In the genomic region with DNA sequence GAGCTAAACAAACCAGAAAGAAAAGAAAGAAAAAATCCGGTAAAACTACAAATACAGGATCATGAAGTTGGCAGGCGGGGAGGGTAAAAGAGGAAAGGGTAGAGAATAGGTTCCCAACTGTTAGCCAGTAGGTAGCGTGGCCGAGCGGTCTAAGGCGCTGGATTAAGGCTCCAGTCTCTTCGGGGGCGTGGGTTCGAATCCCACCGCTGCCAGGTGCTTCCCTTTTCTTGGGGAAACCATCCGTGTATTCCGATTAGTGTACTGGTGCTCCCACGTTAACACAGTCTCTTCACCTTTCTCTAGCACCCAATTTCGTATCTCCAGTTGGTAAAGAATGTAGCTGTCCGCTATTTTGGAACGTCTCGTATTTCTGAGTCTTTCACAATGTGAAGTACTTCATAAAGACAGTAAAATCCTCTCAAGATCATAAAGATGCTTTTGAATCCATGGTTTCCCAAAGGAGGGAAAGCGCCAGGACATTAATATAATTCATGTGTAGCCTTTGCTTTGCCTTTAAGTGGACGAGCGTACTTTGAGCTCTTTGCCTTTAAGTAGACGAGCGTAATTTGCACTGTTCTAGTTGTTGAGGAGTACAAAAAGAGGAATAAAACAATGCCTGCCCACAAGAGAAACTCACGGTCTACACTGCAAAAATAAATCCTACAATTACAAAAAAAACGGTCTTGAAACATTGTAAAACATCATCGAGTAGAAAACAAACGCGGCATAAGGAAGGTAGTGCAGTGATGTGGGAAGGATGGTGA, we compare ENCODE assay signal across 1 cellular context.
TF ChIP-seq lines count a peak whose summit lies in the region.

No MANE protein-coding gene starts in this region.

TF ChIP-seq in HEK293, 187 proteins besides CTCF, POLR2A, EP300 and RAD21 (continued from another document and continues in another):
- TF ChIP-seq, protein P1, sequence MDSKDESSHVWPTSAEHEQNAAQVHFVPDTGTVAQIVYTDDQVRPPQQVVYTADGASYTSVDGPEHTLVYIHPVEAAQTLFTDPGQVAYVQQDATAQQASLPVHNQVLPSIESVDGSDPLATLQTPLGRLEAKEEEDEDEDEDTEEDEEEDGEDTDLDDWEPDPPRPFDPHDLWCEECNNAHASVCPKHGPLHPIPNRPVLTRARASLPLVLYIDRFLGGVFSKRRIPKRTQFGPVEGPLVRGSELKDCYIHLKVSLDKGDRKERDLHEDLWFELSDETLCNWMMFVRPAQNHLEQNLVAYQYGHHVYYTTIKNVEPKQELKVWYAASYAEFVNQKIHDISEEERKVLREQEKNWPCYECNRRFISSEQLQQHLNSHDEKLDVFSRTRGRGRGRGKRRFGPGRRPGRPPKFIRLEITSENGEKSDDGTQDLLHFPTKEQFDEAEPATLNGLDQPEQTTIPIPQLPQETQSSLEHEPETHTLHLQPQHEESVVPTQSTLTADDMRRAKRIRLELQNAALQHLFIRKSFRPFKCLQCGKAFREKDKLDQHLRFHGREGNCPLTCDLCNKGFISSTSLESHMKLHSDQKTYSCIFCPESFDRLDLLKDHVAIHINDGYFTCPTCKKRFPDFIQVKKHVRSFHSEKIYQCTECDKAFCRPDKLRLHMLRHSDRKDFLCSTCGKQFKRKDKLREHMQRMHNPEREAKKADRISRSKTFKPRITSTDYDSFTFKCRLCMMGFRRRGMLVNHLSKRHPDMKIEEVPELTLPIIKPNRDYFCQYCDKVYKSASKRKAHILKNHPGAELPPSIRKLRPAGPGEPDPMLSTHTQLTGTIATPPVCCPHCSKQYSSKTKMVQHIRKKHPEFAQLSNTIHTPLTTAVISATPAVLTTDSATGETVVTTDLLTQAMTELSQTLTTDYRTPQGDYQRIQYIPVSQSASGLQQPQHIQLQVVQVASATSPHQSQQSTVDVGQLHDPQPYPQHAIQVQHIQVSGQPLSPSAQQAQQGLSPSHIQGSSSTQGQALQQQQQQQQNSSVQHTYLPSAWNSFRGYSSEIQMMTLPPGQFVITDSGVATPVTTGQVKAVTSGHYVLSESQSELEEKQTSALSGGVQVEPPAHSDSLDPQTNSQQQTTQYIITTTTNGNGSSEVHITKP (tag by site-specific recombination; IDR thresholded peaks at IDR 0.05): peak; percentile 70
- 0 out of 2 replicates have a peak, but pooled peaks have one; percentile 32 for TF ChIP-seq ZBTB7A (tag by site-specific recombination; IDR thresholded peaks at IDR 0.05; ENCODE audit: low read depth)
- TF ChIP-seq RBAK (tag by site-specific recombination; IDR thresholded peaks at IDR 0.05): no peak
- TF ChIP-seq ZNF521 (tag by site-specific recombination; IDR thresholded peaks at IDR 0.05): no peak
- TF ChIP-seq ZFP3 (tag by site-specific recombination; IDR thresholded peaks at IDR 0.05; ENCODE audit: low read depth): no peak
- TF ChIP-seq ZNF768 (tag by site-specific recombination; IDR thresholded peaks at IDR 0.05): no peak
- no peak for TF ChIP-seq OSR2 (tag by site-specific recombination; IDR thresholded peaks at IDR 0.05)
- peak; percentile 24; the same call in 1 of the 2 replicates for TF ChIP-seq ZNF654 (tag by site-specific recombination; IDR thresholded peaks at IDR 0.05; ENCODE audit: low read depth)
- TF ChIP-seq ZNF830 (tag by site-specific recombination; IDR thresholded peaks at IDR 0.05; ENCODE audit: low read depth): no peak
- TF ChIP-seq ZNF138 (tag by site-specific recombination; IDR thresholded peaks at IDR 0.05; ENCODE audit: borderline replicate concordance): no peak
- TF ChIP-seq, protein P2, sequence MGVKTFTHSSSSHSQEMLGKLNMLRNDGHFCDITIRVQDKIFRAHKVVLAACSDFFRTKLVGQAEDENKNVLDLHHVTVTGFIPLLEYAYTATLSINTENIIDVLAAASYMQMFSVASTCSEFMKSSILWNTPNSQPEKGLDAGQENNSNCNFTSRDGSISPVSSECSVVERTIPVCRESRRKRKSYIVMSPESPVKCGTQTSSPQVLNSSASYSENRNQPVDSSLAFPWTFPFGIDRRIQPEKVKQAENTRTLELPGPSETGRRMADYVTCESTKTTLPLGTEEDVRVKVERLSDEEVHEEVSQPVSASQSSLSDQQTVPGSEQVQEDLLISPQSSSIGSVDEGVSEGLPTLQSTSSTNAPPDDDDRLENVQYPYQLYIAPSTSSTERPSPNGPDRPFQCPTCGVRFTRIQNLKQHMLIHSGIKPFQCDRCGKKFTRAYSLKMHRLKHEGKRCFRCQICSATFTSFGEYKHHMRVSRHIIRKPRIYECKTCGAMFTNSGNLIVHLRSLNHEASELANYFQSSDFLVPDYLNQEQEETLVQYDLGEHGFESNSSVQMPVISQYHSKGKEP (tag by site-specific recombination; IDR thresholded peaks at IDR 0.05): peak; percentile 27; the same call in 1 of the 2 replicates
- TF ChIP-seq, protein P3, sequence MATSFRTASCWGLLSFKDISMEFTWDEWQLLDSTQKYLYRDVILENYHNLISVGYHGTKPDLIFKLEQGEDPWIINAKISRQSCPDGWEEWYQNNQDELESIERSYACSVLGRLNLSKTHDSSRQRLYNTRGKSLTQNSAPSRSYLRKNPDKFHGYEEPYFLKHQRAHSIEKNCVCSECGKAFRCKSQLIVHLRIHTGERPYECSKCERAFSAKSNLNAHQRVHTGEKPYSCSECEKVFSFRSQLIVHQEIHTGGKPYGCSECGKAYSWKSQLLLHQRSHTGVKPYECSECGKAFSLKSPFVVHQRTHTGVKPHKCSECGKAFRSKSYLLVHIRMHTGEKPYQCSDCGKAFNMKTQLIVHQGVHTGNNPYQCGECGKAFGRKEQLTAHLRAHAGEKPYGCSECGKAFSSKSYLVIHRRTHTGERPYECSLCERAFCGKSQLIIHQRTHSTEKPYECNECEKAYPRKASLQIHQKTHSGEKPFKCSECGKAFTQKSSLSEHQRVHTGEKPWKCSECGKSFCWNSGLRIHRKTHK (tag by site-specific recombination; IDR thresholded peaks at IDR 0.05): no peak
- peak; percentile 51; the same call in 1 of the 2 replicates for TF ChIP-seq YY1 (tag by site-specific recombination; IDR thresholded peaks at IDR 0.05)
- peak; percentile 81 for TF ChIP-seq ZNF366 (tag by site-specific recombination; conservative IDR thresholded peaks at IDR 0.05)
- TF ChIP-seq WT1 (tag by site-specific recombination; IDR thresholded peaks at IDR 0.05): no peak
- no peak for TF ChIP-seq HOXD13 (CRISPR knock-in tag; IDR thresholded peaks at IDR 0.05; ENCODE audit: borderline replicate concordance)
- TF ChIP-seq ZBTB21 (tag by site-specific recombination; IDR thresholded peaks at IDR 0.05): peak; percentile 44; the same call in 1 of the 2 replicates
- TF ChIP-seq ZNF707 (tag by site-specific recombination; IDR thresholded peaks at IDR 0.05): no peak
- no peak for TF ChIP-seq ZBTB1 (tag by site-specific recombination; IDR thresholded peaks at IDR 0.05)
- TF ChIP-seq, protein P4, sequence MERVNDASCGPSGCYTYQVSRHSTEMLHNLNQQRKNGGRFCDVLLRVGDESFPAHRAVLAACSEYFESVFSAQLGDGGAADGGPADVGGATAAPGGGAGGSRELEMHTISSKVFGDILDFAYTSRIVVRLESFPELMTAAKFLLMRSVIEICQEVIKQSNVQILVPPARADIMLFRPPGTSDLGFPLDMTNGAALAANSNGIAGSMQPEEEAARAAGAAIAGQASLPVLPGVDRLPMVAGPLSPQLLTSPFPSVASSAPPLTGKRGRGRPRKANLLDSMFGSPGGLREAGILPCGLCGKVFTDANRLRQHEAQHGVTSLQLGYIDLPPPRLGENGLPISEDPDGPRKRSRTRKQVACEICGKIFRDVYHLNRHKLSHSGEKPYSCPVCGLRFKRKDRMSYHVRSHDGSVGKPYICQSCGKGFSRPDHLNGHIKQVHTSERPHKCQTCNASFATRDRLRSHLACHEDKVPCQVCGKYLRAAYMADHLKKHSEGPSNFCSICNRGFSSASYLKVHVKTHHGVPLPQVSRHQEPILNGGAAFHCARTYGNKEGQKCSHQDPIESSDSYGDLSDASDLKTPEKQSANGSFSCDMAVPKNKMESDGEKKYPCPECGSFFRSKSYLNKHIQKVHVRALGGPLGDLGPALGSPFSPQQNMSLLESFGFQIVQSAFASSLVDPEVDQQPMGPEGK (tag by site-specific recombination; IDR thresholded peaks at IDR 0.05): peak; percentile 43; the same call in 1 of the 2 replicates
- no peak for TF ChIP-seq ZNF664 (tag by site-specific recombination; IDR thresholded peaks at IDR 0.05)
- TF ChIP-seq, protein P5, sequence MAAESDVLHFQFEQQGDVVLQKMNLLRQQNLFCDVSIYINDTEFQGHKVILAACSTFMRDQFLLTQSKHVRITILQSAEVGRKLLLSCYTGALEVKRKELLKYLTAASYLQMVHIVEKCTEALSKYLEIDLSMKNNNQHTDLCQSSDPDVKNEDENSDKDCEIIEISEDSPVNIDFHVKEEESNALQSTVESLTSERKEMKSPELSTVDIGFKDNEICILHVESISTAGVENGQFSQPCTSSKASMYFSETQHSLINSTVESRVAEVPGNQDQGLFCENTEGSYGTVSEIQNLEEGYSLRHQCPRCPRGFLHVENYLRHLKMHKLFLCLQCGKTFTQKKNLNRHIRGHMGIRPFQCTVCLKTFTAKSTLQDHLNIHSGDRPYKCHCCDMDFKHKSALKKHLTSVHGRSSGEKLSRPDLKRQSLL (tag by site-specific recombination; IDR thresholded peaks at IDR 0.05): peak; percentile 85
- TF ChIP-seq TRIM28 (IDR thresholded peaks at IDR 0.05; ENCODE audit: borderline replicate concordance, low read length): no peak
- TF ChIP-seq ZNF114 (tag by site-specific recombination; IDR thresholded peaks at IDR 0.05): no peak
- no peak for TF ChIP-seq ZNF121 (tag by site-specific recombination; IDR thresholded peaks at IDR 0.05)
- TF ChIP-seq ZNF792 (tag by site-specific recombination; IDR thresholded peaks at IDR 0.05): no peak
- TF ChIP-seq ZNF24 (tag by site-specific recombination; IDR thresholded peaks at IDR 0.05): peak; percentile 92
- TF ChIP-seq, protein P6, sequence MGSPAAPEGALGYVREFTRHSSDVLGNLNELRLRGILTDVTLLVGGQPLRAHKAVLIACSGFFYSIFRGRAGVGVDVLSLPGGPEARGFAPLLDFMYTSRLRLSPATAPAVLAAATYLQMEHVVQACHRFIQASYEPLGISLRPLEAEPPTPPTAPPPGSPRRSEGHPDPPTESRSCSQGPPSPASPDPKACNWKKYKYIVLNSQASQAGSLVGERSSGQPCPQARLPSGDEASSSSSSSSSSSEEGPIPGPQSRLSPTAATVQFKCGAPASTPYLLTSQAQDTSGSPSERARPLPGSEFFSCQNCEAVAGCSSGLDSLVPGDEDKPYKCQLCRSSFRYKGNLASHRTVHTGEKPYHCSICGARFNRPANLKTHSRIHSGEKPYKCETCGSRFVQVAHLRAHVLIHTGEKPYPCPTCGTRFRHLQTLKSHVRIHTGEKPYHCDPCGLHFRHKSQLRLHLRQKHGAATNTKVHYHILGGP (tag by site-specific recombination; IDR thresholded peaks at IDR 0.05): no peak
- TF ChIP-seq ZNF426 (tag by site-specific recombination; IDR thresholded peaks at IDR 0.05): no peak
- TF ChIP-seq, protein P7, sequence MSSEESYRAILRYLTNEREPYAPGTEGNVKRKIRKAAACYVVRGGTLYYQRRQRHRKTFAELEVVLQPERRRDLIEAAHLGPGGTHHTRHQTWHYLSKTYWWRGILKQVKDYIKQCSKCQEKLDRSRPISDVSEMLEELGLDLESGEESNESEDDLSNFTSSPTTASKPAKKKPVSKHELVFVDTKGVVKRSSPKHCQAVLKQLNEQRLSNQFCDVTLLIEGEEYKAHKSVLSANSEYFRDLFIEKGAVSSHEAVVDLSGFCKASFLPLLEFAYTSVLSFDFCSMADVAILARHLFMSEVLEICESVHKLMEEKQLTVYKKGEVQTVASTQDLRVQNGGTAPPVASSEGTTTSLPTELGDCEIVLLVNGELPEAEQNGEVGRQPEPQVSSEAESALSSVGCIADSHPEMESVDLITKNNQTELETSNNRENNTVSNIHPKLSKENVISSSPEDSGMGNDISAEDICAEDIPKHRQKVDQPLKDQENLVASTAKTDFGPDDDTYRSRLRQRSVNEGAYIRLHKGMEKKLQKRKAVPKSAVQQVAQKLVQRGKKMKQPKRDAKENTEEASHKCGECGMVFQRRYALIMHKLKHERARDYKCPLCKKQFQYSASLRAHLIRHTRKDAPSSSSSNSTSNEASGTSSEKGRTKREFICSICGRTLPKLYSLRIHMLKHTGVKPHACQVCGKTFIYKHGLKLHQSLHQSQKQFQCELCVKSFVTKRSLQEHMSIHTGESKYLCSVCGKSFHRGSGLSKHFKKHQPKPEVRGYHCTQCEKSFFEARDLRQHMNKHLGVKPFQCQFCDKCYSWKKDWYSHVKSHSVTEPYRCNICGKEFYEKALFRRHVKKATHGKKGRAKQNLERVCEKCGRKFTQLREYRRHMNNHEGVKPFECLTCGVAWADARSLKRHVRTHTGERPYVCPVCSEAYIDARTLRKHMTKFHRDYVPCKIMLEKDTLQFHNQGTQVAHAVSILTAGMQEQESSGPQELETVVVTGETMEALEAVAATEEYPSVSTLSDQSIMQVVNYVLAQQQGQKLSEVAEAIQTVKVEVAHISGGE (tag by site-specific recombination; conservative IDR thresholded peaks at IDR 0.05; ENCODE audit: low read depth): peak; percentile 10; the same call in 1 of the 2 replicates
- TF ChIP-seq ZNF610 (tag by site-specific recombination; IDR thresholded peaks at IDR 0.05; ENCODE audit: borderline replicate concordance): peak; percentile 65
- no peak for TF ChIP-seq ZNF112 (tag by site-specific recombination; IDR thresholded peaks at IDR 0.05)
- TF ChIP-seq ZNF785 (tag by site-specific recombination; IDR thresholded peaks at IDR 0.05): no peak; the same call in 1 of the 2 replicates
- TF ChIP-seq ZNF155 (tag by site-specific recombination; IDR thresholded peaks at IDR 0.05): no peak
- no peak for TF ChIP-seq BCL11A (tag by site-specific recombination; IDR thresholded peaks at IDR 0.05; ENCODE audit: low read depth)
- TF ChIP-seq, protein P8, sequence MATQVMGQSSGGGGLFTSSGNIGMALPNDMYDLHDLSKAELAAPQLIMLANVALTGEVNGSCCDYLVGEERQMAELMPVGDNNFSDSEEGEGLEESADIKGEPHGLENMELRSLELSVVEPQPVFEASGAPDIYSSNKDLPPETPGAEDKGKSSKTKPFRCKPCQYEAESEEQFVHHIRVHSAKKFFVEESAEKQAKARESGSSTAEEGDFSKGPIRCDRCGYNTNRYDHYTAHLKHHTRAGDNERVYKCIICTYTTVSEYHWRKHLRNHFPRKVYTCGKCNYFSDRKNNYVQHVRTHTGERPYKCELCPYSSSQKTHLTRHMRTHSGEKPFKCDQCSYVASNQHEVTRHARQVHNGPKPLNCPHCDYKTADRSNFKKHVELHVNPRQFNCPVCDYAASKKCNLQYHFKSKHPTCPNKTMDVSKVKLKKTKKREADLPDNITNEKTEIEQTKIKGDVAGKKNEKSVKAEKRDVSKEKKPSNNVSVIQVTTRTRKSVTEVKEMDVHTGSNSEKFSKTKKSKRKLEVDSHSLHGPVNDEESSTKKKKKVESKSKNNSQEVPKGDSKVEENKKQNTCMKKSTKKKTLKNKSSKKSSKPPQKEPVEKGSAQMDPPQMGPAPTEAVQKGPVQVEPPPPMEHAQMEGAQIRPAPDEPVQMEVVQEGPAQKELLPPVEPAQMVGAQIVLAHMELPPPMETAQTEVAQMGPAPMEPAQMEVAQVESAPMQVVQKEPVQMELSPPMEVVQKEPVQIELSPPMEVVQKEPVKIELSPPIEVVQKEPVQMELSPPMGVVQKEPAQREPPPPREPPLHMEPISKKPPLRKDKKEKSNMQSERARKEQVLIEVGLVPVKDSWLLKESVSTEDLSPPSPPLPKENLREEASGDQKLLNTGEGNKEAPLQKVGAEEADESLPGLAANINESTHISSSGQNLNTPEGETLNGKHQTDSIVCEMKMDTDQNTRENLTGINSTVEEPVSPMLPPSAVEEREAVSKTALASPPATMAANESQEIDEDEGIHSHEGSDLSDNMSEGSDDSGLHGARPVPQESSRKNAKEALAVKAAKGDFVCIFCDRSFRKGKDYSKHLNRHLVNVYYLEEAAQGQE (tag by site-specific recombination; IDR thresholded peaks at IDR 0.05): no peak; the same call in none of the 2 replicates
